2 cellular contexts compared by ENCODE assay signal in genomic region chr14:96838449-96838848, GRCh38.
A peak's percentile ranks its signal among the peaks of the same experiment; 100 is the strongest.
TF ChIP-seq lines count a peak whose summit lies in the region.

No MANE protein-coding gene starts in this region.

TF ChIP-seq in HEK293, 187 proteins besides CTCF, POLR2A, EP300 and RAD21 (continued from another document):
- TF ChIP-seq ZNF280C (tag by site-specific recombination; IDR thresholded peaks at IDR 0.05): no peak
- TF ChIP-seq ZNF645 (tag by site-specific recombination; IDR thresholded peaks at IDR 0.05): no peak
- TF ChIP-seq YY2 (tag by site-specific recombination; IDR thresholded peaks at IDR 0.05): no peak
- no peak for TF ChIP-seq REST (tag by site-specific recombination; IDR thresholded peaks at IDR 0.05)
- TF ChIP-seq ZNF518A (tag by site-specific recombination; conservative IDR thresholded peaks at IDR 0.05; ENCODE audit: low read depth): no peak
- peak; percentile 22; the same call in 1 of the 2 replicates for TF ChIP-seq MZF1 (tag by site-specific recombination; IDR thresholded peaks at IDR 0.05; ENCODE audit: borderline replicate concordance)

TF ChIP-seq in K562, 482 proteins besides CTCF, POLR2A, EP300 and RAD21 (continued from another document):
- no peak for TF ChIP-seq REST (CRISPR knock-in tag; IDR thresholded peaks at IDR 0.05; ENCODE audit: low read depth)
- peak; percentile 30; the same call in 1 of the 2 replicates for TF ChIP-seq FOXM1 (IDR thresholded peaks at IDR 0.05; ENCODE audit: low read depth)
- TF ChIP-seq FOXM1 (CRISPR knock-in tag; IDR thresholded peaks at IDR 0.05; ENCODE audit: low read depth): no peak
- TF ChIP-seq CC2D1A (IDR thresholded peaks at IDR 0.05): peak; percentile 65; the same call in 1 of the 2 replicates
- no peak for TF ChIP-seq KDM1A (IDR thresholded peaks at IDR 0.05)
- no peak for TF ChIP-seq ZNF274 (IDR thresholded peaks at IDR 0.05; ENCODE audit: borderline replicate concordance, low read depth, low read length)
- no peak for TF ChIP-seq ZFP36 (IDR thresholded peaks at IDR 0.05; ENCODE audit: low read depth, low read length, partially characterized antibody)
- TF ChIP-seq IRF1 (CRISPR knock-in tag; IDR thresholded peaks at IDR 0.05; ENCODE audit: borderline replicate concordance): no peak
- TF ChIP-seq TAF9B (IDR thresholded peaks at IDR 0.05; ENCODE audit: partially characterized antibody): no peak
- no peak for TF ChIP-seq FOXJ2 (tag; IDR thresholded peaks at IDR 0.05)
- TF ChIP-seq TCF3 (CRISPR knock-in tag; IDR thresholded peaks at IDR 0.05): no peak
- TF ChIP-seq CHAMP1 (IDR thresholded peaks at IDR 0.05): peak; percentile 92
- TF ChIP-seq UBTF (IDR thresholded peaks at IDR 0.05; ENCODE audit: borderline replicate concordance in 1 of 2, low read depth in 2 of 2, low read length in 2 of 2): no peak
- TF ChIP-seq BRD9 (IDR thresholded peaks at IDR 0.05; ENCODE audit: low read depth, partially characterized antibody): no peak
- no peak for TF ChIP-seq CBX5 (IDR thresholded peaks at IDR 0.05; ENCODE audit: borderline replicate concordance, low read depth)
- TF ChIP-seq E2F8 (IDR thresholded peaks at IDR 0.05; ENCODE audit: low read depth, partially characterized antibody): no peak
- no peak for TF ChIP-seq RB1 (IDR thresholded peaks at IDR 0.05; ENCODE audit: low read depth)
- no peak for TF ChIP-seq BRCA1 (IDR thresholded peaks at IDR 0.05)
- no peak for TF ChIP-seq BRCA1 (CRISPR knock-in tag; IDR thresholded peaks at IDR 0.05)
- TF ChIP-seq ZNF764 (CRISPR knock-in tag; IDR thresholded peaks at IDR 0.05; ENCODE audit: low read depth): no peak
